In genomic region chr5:124499818-124500217, GRCh38 we compare ENCODE assay signal across 5 cellular contexts.
DNase-seq lines count a peak whose midpoint lies in the region; ATAC-seq and TF ChIP-seq lines count a peak whose summit lies in the region.
"Not testable (repeated sequence)": the region's sequence is repeated elsewhere in the genome, so short reads cannot be mapped to it uniquely, and the experiment has no call there.

No MANE protein-coding gene starts in this region.

- not testable (repeated sequence) for H3K27me3 Mint-ChIP-seq in WTC11 (ENCODE audit: low read depth); nephron progenitor cell (ENCODE audit: low read depth, poor library complexity)

- peaks cover 53% of the 10 kb centered on the region for H3K36me3 Mint-ChIP-seq in WTC11
- not testable (repeated sequence) for H3K36me3 Mint-ChIP-seq in nephron progenitor cell (ENCODE audit: low read depth)

- DNase-seq in NCI-H82 (lab: John Stamatoyannopoulos, UW): peak; percentile 72
- not testable (repeated sequence) for DNase-seq in WTC11 (ENCODE audit: low spot score); nephron progenitor cell

- H3K9ac ChIP-seq in iPS-18a (ENCODE audit: low read length): not testable (repeated sequence)

- not testable (repeated sequence) for H3K27me3 ChIP-seq in iPS-18a (ENCODE audit: control insufficient read depth, insufficient read depth, low read length)

- not testable (repeated sequence) for H3K27ac ChIP-seq in HEK293 (ENCODE audit: extremely low read depth, low read depth, low read length); iPS-18a (ENCODE audit: low read length)

- CTCF ChIA-PET in HEK293 (lab: Yijun Ruan, JAX); WTC11 (lab: Charles Lee): not testable (repeated sequence)

- H3K4me3 Mint-ChIP-seq in WTC11: peak overlapping the region; percentile 61
- not testable (repeated sequence) for H3K4me3 Mint-ChIP-seq in nephron progenitor cell

- H3K36me3 ChIP-seq in HEK293 (ENCODE audit: control insufficient read depth in 2 of 2, insufficient read depth in 1 of 2, low read length in 2 of 2): not testable (repeated sequence)
- peaks cover 32% of the 10 kb centered on the region for H3K36me3 ChIP-seq in iPS-18a (ENCODE audit: control insufficient read depth, low read depth, low read length)

- H3K9me3 Mint-ChIP-seq in WTC11: peaks cover 30% of the 10 kb centered on the region
- H3K9me3 Mint-ChIP-seq in nephron progenitor cell: peaks cover 14% of the 10 kb centered on the region

- not testable (repeated sequence) for ATAC-seq in WTC11

- TF ChIP-seq CTCF in HEK293 (tag by site-specific recombination; IDR thresholded peaks at IDR 0.05); WTC11 (IDR thresholded peaks at IDR 0.05); nephron progenitor cell (IDR thresholded peaks at IDR 0.05): not testable (repeated sequence)

- H3K4me1 Mint-ChIP-seq in WTC11: peaks cover 49% of the 10 kb centered on the region
- peaks cover 46% of the 10 kb centered on the region for H3K4me1 Mint-ChIP-seq in nephron progenitor cell

- not testable (repeated sequence) for H3K4me3 ChIP-seq in HEK293 (ENCODE audit: low read depth, low read length)
- peak overlapping the region; percentile 78 for H3K4me3 ChIP-seq in iPS-18a (ENCODE audit: low read length)

- H3K9me3 ChIP-seq in HEK293 (ENCODE audit: control insufficient read depth, insufficient read depth, low read depth, low read length); iPS-18a (ENCODE audit: control insufficient read depth, low read depth, low read length): not testable (repeated sequence)

- POLR2A ChIA-PET in HEK293 (lab: Yijun Ruan, JAX); WTC11 (lab: Charles Lee): not testable (repeated sequence)

- not testable (repeated sequence) for H3K4me1 ChIP-seq in HEK293 (ENCODE audit: control insufficient read depth, insufficient read depth, low read length)
- peaks cover 21% of the 10 kb centered on the region for H3K4me1 ChIP-seq in iPS-18a (ENCODE audit: control insufficient read depth, low read depth, low read length)

- H3K27ac Mint-ChIP-seq in WTC11: not testable (repeated sequence)
- peak overlapping the region; percentile 38 for H3K27ac Mint-ChIP-seq in nephron progenitor cell

TF ChIP-seq in HEK293, 187 proteins besides CTCF, POLR2A, EP300 and RAD21:
- TF ChIP-seq ZNF544 (tag by site-specific recombination; IDR thresholded peaks at IDR 0.05): 0 out of 2 replicates have a peak, but pooled peaks have one; percentile 32
TF ChIP-seq in HEK293: peak in this region for 1; not testable (repeated sequence) for 186.
